ENCODE assay signal across 1 cellular context in genomic region chr6:31834704-31835375, GRCh38.
TF ChIP-seq lines count a peak whose summit lies in the region.

No MANE protein-coding gene starts in this region.

TF ChIP-seq in HEK293, 187 proteins besides CTCF, POLR2A, EP300 and RAD21 (continued from another document and continues in another):
- no peak for TF ChIP-seq BCL6B (tag by site-specific recombination; IDR thresholded peaks at IDR 0.05)
- no peak for TF ChIP-seq ZNF221 (tag by site-specific recombination; IDR thresholded peaks at IDR 0.05; ENCODE audit: borderline replicate concordance)
- TF ChIP-seq ZBTB26 (tag by site-specific recombination; optimal IDR thresholded peaks at IDR 0.05), result no peak
- no peak for TF ChIP-seq ZNF354C (tag by site-specific recombination; IDR thresholded peaks at IDR 0.05; ENCODE audit: borderline replicate concordance, low read depth)
- TF ChIP-seq ZNF114 (tag by site-specific recombination; IDR thresholded peaks at IDR 0.05), result no peak
- TF ChIP-seq ZNF391 (tag by site-specific recombination; IDR thresholded peaks at IDR 0.05; ENCODE audit: borderline replicate concordance, low read depth), result peak; percentile 44; the same call in 1 of the 2 replicates
- no peak for TF ChIP-seq PRDM1 (tag by site-specific recombination; IDR thresholded peaks at IDR 0.05)
- TF ChIP-seq ZBTB49 (tag by site-specific recombination; IDR thresholded peaks at IDR 0.05; ENCODE audit: low read depth), result no peak
- TF ChIP-seq ZNF48 (tag by site-specific recombination; IDR thresholded peaks at IDR 0.05), result no peak
- peak; percentile 60 for TF ChIP-seq ZBTB10 (tag by site-specific recombination; IDR thresholded peaks at IDR 0.05)
- TF ChIP-seq ZNF571 (tag by site-specific recombination; IDR thresholded peaks at IDR 0.05), result no peak
- TF ChIP-seq ZNF830 (tag by site-specific recombination; IDR thresholded peaks at IDR 0.05; ENCODE audit: low read depth), result no peak
- TF ChIP-seq ZNF266 (tag by site-specific recombination; IDR thresholded peaks at IDR 0.05; ENCODE audit: low read depth), result no peak
- no peak for TF ChIP-seq GFI1B (tag by site-specific recombination; IDR thresholded peaks at IDR 0.05)
- TF ChIP-seq HOXA7 (CRISPR knock-in tag; IDR thresholded peaks at IDR 0.05; ENCODE audit: borderline replicate concordance), result no peak
- TF ChIP-seq ZNF639 (tag by site-specific recombination; IDR thresholded peaks at IDR 0.05), result no peak
- no peak for TF ChIP-seq ZBTB8A (tag by site-specific recombination; IDR thresholded peaks at IDR 0.05)
- no peak; the same call in 1 of the 2 replicates for TF ChIP-seq ZBTB17 (tag by site-specific recombination; IDR thresholded peaks at IDR 0.05)
- TF ChIP-seq GLI4 (tag by site-specific recombination; IDR thresholded peaks at IDR 0.05), result peak; percentile 73; the same call in 1 of the 2 replicates
- TF ChIP-seq ZNF138 (tag by site-specific recombination; IDR thresholded peaks at IDR 0.05; ENCODE audit: borderline replicate concordance), result no peak
- no peak for TF ChIP-seq KLF17 (tag by site-specific recombination; IDR thresholded peaks at IDR 0.05)
- TF ChIP-seq ZNF112 (tag by site-specific recombination; IDR thresholded peaks at IDR 0.05), result no peak
- no peak for TF ChIP-seq ZNF148 (tag by site-specific recombination; IDR thresholded peaks at IDR 0.05; ENCODE audit: borderline replicate concordance)
- TF ChIP-seq ZFP37 (tag by site-specific recombination; IDR thresholded peaks at IDR 0.05), result 0 out of 2 replicates have a peak, but pooled peaks have one; percentile 63
- TF ChIP-seq ZNF747 (tag by site-specific recombination; IDR thresholded peaks at IDR 0.05), result no peak
- no peak for TF ChIP-seq ZNF776 (tag by site-specific recombination; IDR thresholded peaks at IDR 0.05; ENCODE audit: borderline replicate concordance)
- no peak for TF ChIP-seq ZNF146 (tag by site-specific recombination; IDR thresholded peaks at IDR 0.05)
- peak; percentile 71; the same call in 1 of the 2 replicates for TF ChIP-seq PRDM2 (tag by site-specific recombination; IDR thresholded peaks at IDR 0.05; ENCODE audit: borderline replicate concordance)
- no peak for TF ChIP-seq OSR2 (tag by site-specific recombination; IDR thresholded peaks at IDR 0.05)
- peak; percentile 64; the same call in 1 of the 2 replicates for TF ChIP-seq ZBTB44 (tag by site-specific recombination; IDR thresholded peaks at IDR 0.05)
- no peak for TF ChIP-seq ZNF10 (tag by site-specific recombination; IDR thresholded peaks at IDR 0.05)
- no peak for TF ChIP-seq SALL2 (tag by site-specific recombination; IDR thresholded peaks at IDR 0.05; ENCODE audit: borderline replicate concordance)
- TF ChIP-seq ZBTB6 (tag by site-specific recombination; IDR thresholded peaks at IDR 0.05), result no peak; the same call in 1 of the 2 replicates
